Comparison of ENCODE assay signal across 1 cellular context in the genomic region with DNA sequence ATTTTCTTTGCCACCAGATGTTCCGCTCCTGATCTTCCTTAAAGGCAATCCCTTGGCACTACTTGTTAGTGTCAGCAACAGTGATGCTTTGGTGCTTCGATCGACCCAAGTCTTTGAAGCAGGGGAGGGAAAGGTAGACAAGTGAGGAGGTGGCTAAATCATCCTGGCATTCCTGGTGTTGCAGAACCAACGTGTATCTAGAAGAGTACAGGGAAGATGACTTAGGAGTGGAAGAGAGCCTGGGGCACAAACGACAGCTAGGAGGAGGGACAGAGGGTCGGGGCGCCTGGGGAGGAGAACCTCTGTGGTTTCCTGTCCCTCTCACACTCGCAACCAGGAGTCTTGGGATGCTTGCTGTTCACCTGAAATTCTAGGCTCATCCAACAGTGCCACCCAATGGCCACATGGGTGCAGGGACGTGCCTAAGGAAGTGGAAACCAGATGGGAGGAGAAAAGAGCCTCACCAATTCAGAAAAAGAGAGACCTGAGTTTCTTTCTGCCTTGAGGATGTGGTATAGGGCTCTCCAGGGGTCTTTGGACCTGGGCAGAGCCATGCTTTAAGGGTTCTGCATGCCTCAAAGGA.
TF ChIP-seq lines count a peak whose summit lies in the region.

No MANE protein-coding gene starts in this region.

TF ChIP-seq in HEK293, 187 proteins besides CTCF, POLR2A, EP300 and RAD21 (continued from another document):
- TF ChIP-seq, protein P1, sequence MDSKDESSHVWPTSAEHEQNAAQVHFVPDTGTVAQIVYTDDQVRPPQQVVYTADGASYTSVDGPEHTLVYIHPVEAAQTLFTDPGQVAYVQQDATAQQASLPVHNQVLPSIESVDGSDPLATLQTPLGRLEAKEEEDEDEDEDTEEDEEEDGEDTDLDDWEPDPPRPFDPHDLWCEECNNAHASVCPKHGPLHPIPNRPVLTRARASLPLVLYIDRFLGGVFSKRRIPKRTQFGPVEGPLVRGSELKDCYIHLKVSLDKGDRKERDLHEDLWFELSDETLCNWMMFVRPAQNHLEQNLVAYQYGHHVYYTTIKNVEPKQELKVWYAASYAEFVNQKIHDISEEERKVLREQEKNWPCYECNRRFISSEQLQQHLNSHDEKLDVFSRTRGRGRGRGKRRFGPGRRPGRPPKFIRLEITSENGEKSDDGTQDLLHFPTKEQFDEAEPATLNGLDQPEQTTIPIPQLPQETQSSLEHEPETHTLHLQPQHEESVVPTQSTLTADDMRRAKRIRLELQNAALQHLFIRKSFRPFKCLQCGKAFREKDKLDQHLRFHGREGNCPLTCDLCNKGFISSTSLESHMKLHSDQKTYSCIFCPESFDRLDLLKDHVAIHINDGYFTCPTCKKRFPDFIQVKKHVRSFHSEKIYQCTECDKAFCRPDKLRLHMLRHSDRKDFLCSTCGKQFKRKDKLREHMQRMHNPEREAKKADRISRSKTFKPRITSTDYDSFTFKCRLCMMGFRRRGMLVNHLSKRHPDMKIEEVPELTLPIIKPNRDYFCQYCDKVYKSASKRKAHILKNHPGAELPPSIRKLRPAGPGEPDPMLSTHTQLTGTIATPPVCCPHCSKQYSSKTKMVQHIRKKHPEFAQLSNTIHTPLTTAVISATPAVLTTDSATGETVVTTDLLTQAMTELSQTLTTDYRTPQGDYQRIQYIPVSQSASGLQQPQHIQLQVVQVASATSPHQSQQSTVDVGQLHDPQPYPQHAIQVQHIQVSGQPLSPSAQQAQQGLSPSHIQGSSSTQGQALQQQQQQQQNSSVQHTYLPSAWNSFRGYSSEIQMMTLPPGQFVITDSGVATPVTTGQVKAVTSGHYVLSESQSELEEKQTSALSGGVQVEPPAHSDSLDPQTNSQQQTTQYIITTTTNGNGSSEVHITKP (tag by site-specific recombination; IDR thresholded peaks at IDR 0.05): peak; percentile 90
- TF ChIP-seq ZNF26 (tag by site-specific recombination; IDR thresholded peaks at IDR 0.05) (no peak), ZNF174 (tag by site-specific recombination; IDR thresholded peaks at IDR 0.05) (no peak), ZNF10 (tag by site-specific recombination; IDR thresholded peaks at IDR 0.05) (no peak), ZNF311 (tag by site-specific recombination; IDR thresholded peaks at IDR 0.05; ENCODE audit: borderline replicate concordance) (no peak), ZNF548 (tag by site-specific recombination; IDR thresholded peaks at IDR 0.05) (no peak), ZNF2 (tag by site-specific recombination; IDR thresholded peaks at IDR 0.05) (0 out of 2 replicates have a peak, but pooled peaks have one; percentile 73), ZNF140 (tag by site-specific recombination; IDR thresholded peaks at IDR 0.05) (no peak), BCL11A (tag by site-specific recombination; IDR thresholded peaks at IDR 0.05; ENCODE audit: low read depth) (no peak), ZNF354C (tag by site-specific recombination; IDR thresholded peaks at IDR 0.05; ENCODE audit: borderline replicate concordance, low read depth) (no peak), ZNF747 (tag by site-specific recombination; IDR thresholded peaks at IDR 0.05) (no peak), ZNF211 (tag by site-specific recombination; IDR thresholded peaks at IDR 0.05; ENCODE audit: low read depth) (no peak), REPIN1 (tag by site-specific recombination; IDR thresholded peaks at IDR 0.05; ENCODE audit: low read depth) (no peak), ZNF843 (tag by site-specific recombination; IDR thresholded peaks at IDR 0.05) (no peak), KLF17 (tag by site-specific recombination; IDR thresholded peaks at IDR 0.05) (no peak), ZNF654 (tag by site-specific recombination; IDR thresholded peaks at IDR 0.05; ENCODE audit: low read depth) (peak; percentile 94), ZNF114 (tag by site-specific recombination; IDR thresholded peaks at IDR 0.05) (no peak), ZNF585B (tag by site-specific recombination; IDR thresholded peaks at IDR 0.05) (no peak), ZSCAN30 (tag by site-specific recombination; IDR thresholded peaks at IDR 0.05) (0 out of 2 replicates have a peak, but pooled peaks have one; percentile 25), ZFHX2 (tag by site-specific recombination; conservative IDR thresholded peaks at IDR 0.05) (no peak), ZNF664 (tag by site-specific recombination; IDR thresholded peaks at IDR 0.05) (no peak)
- TF ChIP-seq, protein P2, sequence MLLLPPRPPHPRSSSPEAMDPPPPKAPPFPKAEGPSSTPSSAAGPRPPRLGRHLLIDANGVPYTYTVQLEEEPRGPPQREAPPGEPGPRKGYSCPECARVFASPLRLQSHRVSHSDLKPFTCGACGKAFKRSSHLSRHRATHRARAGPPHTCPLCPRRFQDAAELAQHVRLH (tag by site-specific recombination; IDR thresholded peaks at IDR 0.05): no peak
- TF ChIP-seq, protein P3, sequence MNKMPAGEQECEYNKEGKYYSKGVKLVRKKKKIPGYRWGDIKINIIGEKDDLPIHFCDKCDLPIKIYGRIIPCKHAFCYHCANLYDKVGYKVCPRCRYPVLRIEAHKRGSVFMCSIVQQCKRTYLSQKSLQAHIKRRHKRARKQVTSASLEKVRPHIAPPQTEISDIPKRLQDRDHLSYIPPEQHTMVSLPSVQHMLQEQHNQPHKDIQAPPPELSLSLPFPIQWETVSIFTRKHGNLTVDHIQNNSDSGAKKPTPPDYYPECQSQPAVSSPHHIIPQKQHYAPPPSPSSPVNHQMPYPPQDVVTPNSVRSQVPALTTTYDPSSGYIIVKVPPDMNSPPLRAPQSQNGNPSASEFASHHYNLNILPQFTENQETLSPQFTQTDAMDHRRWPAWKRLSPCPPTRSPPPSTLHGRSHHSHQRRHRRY (tag by site-specific recombination; IDR thresholded peaks at IDR 0.05): no peak
- TF ChIP-seq, protein P4, sequence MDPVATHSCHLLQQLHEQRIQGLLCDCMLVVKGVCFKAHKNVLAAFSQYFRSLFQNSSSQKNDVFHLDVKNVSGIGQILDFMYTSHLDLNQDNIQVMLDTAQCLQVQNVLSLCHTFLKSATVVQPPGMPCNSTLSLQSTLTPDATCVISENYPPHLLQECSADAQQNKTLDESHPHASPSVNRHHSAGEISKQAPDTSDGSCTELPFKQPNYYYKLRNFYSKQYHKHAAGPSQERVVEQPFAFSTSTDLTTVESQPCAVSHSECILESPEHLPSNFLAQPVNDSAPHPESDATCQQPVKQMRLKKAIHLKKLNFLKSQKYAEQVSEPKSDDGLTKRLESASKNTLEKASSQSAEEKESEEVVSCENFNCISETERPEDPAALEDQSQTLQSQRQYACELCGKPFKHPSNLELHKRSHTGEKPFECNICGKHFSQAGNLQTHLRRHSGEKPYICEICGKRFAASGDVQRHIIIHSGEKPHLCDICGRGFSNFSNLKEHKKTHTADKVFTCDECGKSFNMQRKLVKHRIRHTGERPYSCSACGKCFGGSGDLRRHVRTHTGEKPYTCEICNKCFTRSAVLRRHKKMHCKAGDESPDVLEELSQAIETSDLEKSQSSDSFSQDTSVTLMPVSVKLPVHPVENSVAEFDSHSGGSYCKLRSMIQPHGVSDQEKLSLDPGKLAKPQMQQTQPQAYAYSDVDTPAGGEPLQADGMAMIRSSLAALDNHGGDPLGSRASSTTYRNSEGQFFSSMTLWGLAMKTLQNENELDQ (tag by site-specific recombination; IDR thresholded peaks at IDR 0.05; ENCODE audit: low read depth): no peak
TF ChIP-seq in HEK293: peak in this region for 5.
